ENCODE assay signal across 18 cellular contexts in the genomic region with DNA sequence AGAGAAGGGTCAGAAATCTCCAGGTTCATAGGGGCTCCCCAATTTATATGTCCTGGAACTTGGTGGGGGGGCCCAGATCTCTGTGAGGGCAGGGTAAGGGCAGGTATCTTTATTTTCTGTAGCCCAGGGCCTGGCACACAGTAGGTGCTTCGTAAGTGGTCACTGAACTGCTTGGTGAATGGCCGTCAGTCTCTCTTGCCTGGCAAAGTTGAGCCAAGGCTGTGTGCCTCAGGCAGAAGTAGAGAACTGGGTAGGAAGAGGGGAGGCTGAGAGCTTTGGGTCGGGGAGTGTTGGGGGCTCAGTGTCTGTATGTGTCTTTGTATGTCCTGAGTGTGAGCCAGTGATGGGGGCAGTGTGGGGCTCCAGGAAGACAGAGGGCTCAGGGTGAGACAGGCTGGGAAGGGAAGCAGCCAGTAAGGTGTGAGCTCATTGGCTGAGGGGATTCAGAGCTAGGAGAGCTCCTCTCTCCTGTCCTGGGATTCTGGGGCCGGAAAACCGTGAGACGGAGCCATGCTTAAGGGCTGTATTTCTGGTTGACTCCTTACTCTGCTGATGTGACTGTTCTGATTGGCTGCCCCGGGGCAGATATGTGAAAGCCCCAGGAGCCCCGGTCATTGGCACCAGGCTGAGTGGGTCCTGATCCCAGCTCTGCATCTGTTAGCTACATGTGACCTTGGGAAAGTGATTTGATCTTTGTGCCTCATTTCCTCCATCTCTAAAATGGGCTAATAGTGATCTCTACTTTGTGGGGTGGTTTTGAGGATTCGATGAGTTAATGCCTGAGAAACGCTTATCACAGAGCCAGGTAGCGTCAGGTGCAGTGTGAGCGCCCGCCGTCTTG. TPM values are rescaled to one million over a fixed set of nuclear protein-coding genes. Genes with fewer than 3 reads are reported as not detected.
DNase-seq lines count a peak whose midpoint lies in the region; ATAC-seq and TF ChIP-seq lines count a peak whose summit lies in the region.
"Had no signal": no experiment of that assay in that cellular context is flagged by ENCODE, and none has a peak within 500 bp of the region (broad histone marks: within the 10 kb centered on the region; RNA-seq: fewer than 3 reads in every experiment).

No MANE protein-coding gene starts in this region.

- H3K79me2 ChIP-seq in GM23248 (ENCODE audit: insufficient read depth) (no peaks in the 10 kb centered on the region), PC-9 (ENCODE audit: low read depth) (peaks cover 14% of the 10 kb centered on the region; the same call in 1 of the 2 replicates)

- H3F3A ChIP-seq in GM23248 (ENCODE audit: insufficient read depth) (peaks cover 55% of the 10 kb centered on the region), PC-9 (ENCODE audit: insufficient read depth, low read depth) (peaks cover 55% of the 10 kb centered on the region)

- no peak for DNase-seq in GM23248
- no peak for DNase-seq in PC-9
- DNase-seq in endothelial cell (ENCODE audit: low spot score), result no peak
- no peak for DNase-seq in osteocyte (ENCODE audit: extremely low spot score, unreplicated experiment)
- DNase-seq in NCI-H128 (lab: John Stamatoyannopoulos, UW; ENCODE audit: unreplicated experiment), result no peak
- no peak for DNase-seq in KBM-7
- DNase-seq in effector memory CD8-positive, alpha-beta T cell, result no peak
- DNase-seq: left lung; NCI-H1436 treated with DMSO at 0.1 percent for 48 hours; NCI-H82; stimulated activated naive B cell treated with anti-CD40 and anti-IgM and Interleukin-4, amounts not matched to agents 10 μg/mL and 1 μg/mL and 100 μg/mL, for 72 hours; thyroid gland had no signal

- H3K27ac ChIP-seq in GM23248 (peak overlapping the region; percentile 97), PC-9 (peak overlapping the region; percentile 92)
- H3K27ac ChIP-seq: coronary artery, left lung, Peyer's patch, right atrium auricular region, thyroid gland had no signal

- H3K27me3 ChIP-seq in GM23248 (replicated peaks; ENCODE audit: insufficient read depth) (no peaks in the 10 kb centered on the region), PC-9 (ENCODE audit: insufficient read depth, low read depth) (no peaks in the 10 kb centered on the region)
- H3K27me3 ChIP-seq: left lung, Peyer's patch, right atrium auricular region, thyroid gland had no signal

- H3K9ac ChIP-seq in GM23248, result peak overlapping the region; percentile 67

- H4K20me1 ChIP-seq in GM23248 (ENCODE audit: insufficient read depth) (no peaks in the 10 kb centered on the region), PC-9 (ENCODE audit: insufficient read depth) (no peaks in the 10 kb centered on the region)

- intact Hi-C loops in PC-9 (cut with micrococcal nuclease; ENCODE audit: unreplicated experiment), result no loop called here

- no TSS peak for BruUV-seq in PC-9 (replicated peaks; lab: Mats Ljungman, UMichigan)

- no peaks in the 10 kb centered on the region for H3K9me3 ChIP-seq in GM23248 (ENCODE audit: low read depth)
- no peaks in the 10 kb centered on the region for H3K9me3 ChIP-seq in PC-9 (ENCODE audit: insufficient read depth, low read depth)
- H3K9me3 ChIP-seq: left lung, Peyer's patch, right atrium auricular region, thyroid gland had no signal

- no peak for ATAC-seq in GM19452 (IDR thresholded peaks at IDR 0.05; ENCODE audit: unreplicated experiment)
- ATAC-seq in effector memory CD8-positive, alpha-beta T cell (replicated peaks), result no peak
- ATAC-seq: activated CD4-positive, CD25-positive, alpha-beta regulatory T cell treated with anti-CD3 and anti-CD28 coated beads, Interleukin-2, amount 50 U/mL, for 24 hours; left lung; stimulated activated naive B cell treated with anti-CD40 and anti-IgM and Interleukin-4, amounts not matched to agents 10 μg/mL and 1 μg/mL and 100 μg/mL, for 72 hours had no signal

- H3K27ac Mint-ChIP-seq in endothelial cell (ENCODE audit: unreplicated experiment), result peak overlapping the region; percentile 48
- peak overlapping the region; percentile 94 for H3K27ac Mint-ChIP-seq in osteocyte (ENCODE audit: unreplicated experiment)
- no peak overlapping the region for H3K27ac Mint-ChIP-seq in effector memory CD8-positive, alpha-beta T cell
- H3K27ac Mint-ChIP-seq: activated naive CD8-positive, alpha-beta T cell; stimulated activated naive B cell treated with anti-CD40 and anti-IgM and Interleukin-4, amounts not matched to agents 10 μg/mL and 1 μg/mL and 100 μg/mL, for 72 hours had no signal

- POLR2A ChIA-PET in PC-9 (lab: Charles Lee; ENCODE audit: unreplicated experiment), result interaction anchor here (0.7 kb wide), 2 partner anchors 146 to 1458 kb away, joined by 4 read pairs; no protein-coding TSS in a partner anchor

- H3K9me3 Mint-ChIP-seq in endothelial cell (ENCODE audit: unreplicated experiment) (no peaks in the 10 kb centered on the region), osteocyte (ENCODE audit: unreplicated experiment) (no peaks in the 10 kb centered on the region)
- H3K9me3 Mint-ChIP-seq in effector memory CD8-positive, alpha-beta T cell, result no peaks in the 10 kb centered on the region
- H3K9me3 Mint-ChIP-seq: stimulated activated naive B cell treated with anti-CD40 and anti-IgM and Interleukin-4, amounts not matched to agents 10 μg/mL and 1 μg/mL and 100 μg/mL, for 72 hours had no signal

- H3K36me3 Mint-ChIP-seq in endothelial cell (ENCODE audit: low read depth, unreplicated experiment) (peaks cover 8% of the 10 kb centered on the region), osteocyte (ENCODE audit: unreplicated experiment) (no peaks in the 10 kb centered on the region)
- no peaks in the 10 kb centered on the region for H3K36me3 Mint-ChIP-seq in effector memory CD8-positive, alpha-beta T cell (ENCODE audit: insufficient read depth)
- H3K36me3 Mint-ChIP-seq: activated naive CD8-positive, alpha-beta T cell; stimulated activated naive B cell treated with anti-CD40 and anti-IgM and Interleukin-4, amounts not matched to agents 10 μg/mL and 1 μg/mL and 100 μg/mL, for 72 hours had no signal

- H3K4me2 ChIP-seq in GM23248 (ENCODE audit: unreplicated experiment), result peak overlapping the region; percentile 73
- peak overlapping the region; percentile 65 for H3K4me2 ChIP-seq in PC-9

- H3K4me3 Mint-ChIP-seq in endothelial cell (ENCODE audit: unreplicated experiment), result no peak overlapping the region
- H3K4me3 Mint-ChIP-seq in osteocyte (ENCODE audit: unreplicated experiment), result no peak overlapping the region
- H3K4me3 Mint-ChIP-seq in effector memory CD8-positive, alpha-beta T cell, result no peak overlapping the region
- H3K4me3 Mint-ChIP-seq: activated naive CD8-positive, alpha-beta T cell; stimulated activated naive B cell treated with anti-CD40 and anti-IgM and Interleukin-4, amounts not matched to agents 10 μg/mL and 1 μg/mL and 100 μg/mL, for 72 hours had no signal

- CTCF ChIA-PET in PC-9 (lab: Charles Lee), result interaction anchor here (0.6 kb wide), 1 partner anchor 78 kb away, joined by 9 read pairs; no protein-coding TSS in a partner anchor

- H3K4me1 Mint-ChIP-seq in endothelial cell (ENCODE audit: unreplicated experiment), result peaks cover 17% of the 10 kb centered on the region
- peaks cover 79% of the 10 kb centered on the region for H3K4me1 Mint-ChIP-seq in osteocyte (ENCODE audit: unreplicated experiment)
- no peaks in the 10 kb centered on the region for H3K4me1 Mint-ChIP-seq in effector memory CD8-positive, alpha-beta T cell (ENCODE audit: low read depth in 2 of 2)
- H3K4me1 Mint-ChIP-seq: stimulated activated naive B cell treated with anti-CD40 and anti-IgM and Interleukin-4, amounts not matched to agents 10 μg/mL and 1 μg/mL and 100 μg/mL, for 72 hours had no signal

- H3K4me3 ChIP-seq in GM23248 (peak overlapping the region; percentile 12; the same call in 1 of the 2 replicates), PC-9 (no peak overlapping the region; the same call in 1 of the 2 replicates)
- H3K4me3 ChIP-seq: coronary artery, left lung, Peyer's patch, right atrium auricular region, thyroid gland had no signal

- H2AFZ ChIP-seq in GM23248 (no peak overlapping the region), PC-9 (no peak overlapping the region)

- no peak for TF ChIP-seq CTCF in PC-9 (conservative IDR thresholded peaks at IDR 0.05)
- no peak for TF ChIP-seq CTCF in endothelial cell (IDR thresholded peaks at IDR 0.05; ENCODE audit: unreplicated experiment)
- no peak for TF ChIP-seq CTCF in osteocyte (IDR thresholded peaks at IDR 0.05)

- H3K36me3 ChIP-seq in GM23248 (ENCODE audit: low read depth) (no peaks in the 10 kb centered on the region), PC-9 (ENCODE audit: low read depth) (peaks cover 25% of the 10 kb centered on the region)
- H3K36me3 ChIP-seq: Peyer's patch, right atrium auricular region, thyroid gland had no signal

- no peaks in the 10 kb centered on the region for H3K9me2 ChIP-seq in GM23248 (ENCODE audit: insufficient read depth)
- no peaks in the 10 kb centered on the region for H3K9me2 ChIP-seq in PC-9 (ENCODE audit: insufficient read depth)

- H3K4me1 ChIP-seq in GM23248 (ENCODE audit: insufficient read depth), result peaks cover 49% of the 10 kb centered on the region
- peaks cover 53% of the 10 kb centered on the region for H3K4me1 ChIP-seq in PC-9 (replicated peaks; ENCODE audit: insufficient read depth)
- H3K4me1 ChIP-seq: Peyer's patch, right atrium auricular region had no signal

- peaks cover 4% of the 10 kb centered on the region for H3K27me3 Mint-ChIP-seq in endothelial cell (ENCODE audit: unreplicated experiment)
- H3K27me3 Mint-ChIP-seq in osteocyte (ENCODE audit: unreplicated experiment), result no peaks in the 10 kb centered on the region
- H3K27me3 Mint-ChIP-seq in effector memory CD8-positive, alpha-beta T cell, result peaks cover 14 to 45% of the 10 kb centered on the region in 2 donors
- H3K27me3 Mint-ChIP-seq: activated naive CD8-positive, alpha-beta T cell; stimulated activated naive B cell treated with anti-CD40 and anti-IgM and Interleukin-4, amounts not matched to agents 10 μg/mL and 1 μg/mL and 100 μg/mL, for 72 hours had no signal

- in situ Hi-C loops in GM23248 (cut with MboI) (no loop called here), KBM-7 (cut with MboI; ENCODE audit: low pct_unique_long_range_greater_than_20kb, low sequenced_read_pairs) (no loop called here)

- WGBS in GM23248 (ENCODE audit: low coverage in 1 of 2, low lambda C conversion rate in 2 of 2, missing lambda C conversion rate in 2 of 2), 2 experiments, result 87 to 94% methylated on average over 14 of the region's 14 CpGs

RNA-seq across cellular contexts. Expression of gene STEAP3, which starts 30.3 kb away (rescaled TPM):
- total RNA-seq in GM23248 (2014; rRNA removed; shearing (Covaris generic)), result 29.5 and 30.5 TPM in 2 replicates
- 31.3 and 33.8 TPM in 2 replicates for polyA plus RNA-seq in GM23248 (2016; fragmentation: Nextera tagmentation; extraction: Ambion mirVana)
- total RNA-seq in PC-9 (2021), result 23.0 and 26.3 TPM in 2 replicates
- total RNA-seq in endothelial cell (ENCODE audit: unreplicated experiment), result 17.9 TPM
- 19.3 and 22.7 TPM in 2 replicates for total RNA-seq in osteocyte

Comparison
In these comparisons a context has a peak if more than half of its experiments do, and no peak if none do; other contexts are left out.
1. H3K27ac Mint-ChIP-seq: peak in endothelial cell (single experiment) and osteocyte (single experiment); none in effector memory CD8-positive, alpha-beta T cell (0 of 2).